In the genomic region with DNA sequence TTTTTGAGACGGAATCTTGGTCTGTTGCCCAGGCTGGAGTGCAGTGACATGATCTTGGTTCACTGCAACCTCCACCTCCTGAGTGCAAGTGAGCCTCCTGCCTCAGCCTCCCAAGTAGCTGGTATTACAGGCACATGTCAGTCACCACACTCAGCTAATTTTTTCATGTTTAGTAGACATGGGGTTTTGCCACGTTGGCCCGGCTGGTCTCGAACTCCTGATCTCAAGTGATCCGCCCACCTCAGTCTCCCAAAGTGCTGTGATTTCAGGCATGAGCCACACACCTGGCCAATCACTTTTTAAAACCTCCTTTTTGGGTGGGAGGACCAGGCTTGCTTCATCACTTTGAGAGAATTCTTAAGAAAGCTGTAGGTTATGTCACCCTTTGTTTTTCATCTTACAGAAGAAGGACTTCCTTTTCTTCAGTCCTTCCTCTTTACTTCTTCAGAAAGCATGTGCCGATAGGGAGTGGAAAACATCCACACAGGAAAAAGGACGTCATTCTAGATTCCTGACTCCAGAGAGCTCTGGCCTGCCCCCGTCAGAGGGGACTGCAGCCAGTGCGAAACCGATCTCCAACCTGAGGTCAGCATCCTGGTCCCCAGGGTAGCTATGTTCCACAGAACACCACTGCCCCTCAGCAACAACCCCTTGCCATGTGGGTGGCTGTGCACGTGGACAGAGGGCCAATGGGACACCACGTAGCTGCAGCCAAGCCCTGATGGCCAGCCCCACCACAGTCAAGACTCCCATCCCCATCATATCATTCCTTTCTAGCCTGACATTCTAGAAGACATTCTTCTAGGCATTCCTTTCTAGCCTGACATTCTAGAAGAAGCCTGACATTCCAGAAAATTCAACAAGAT, we compare ENCODE assay signal across 1 cellular context.
TF ChIP-seq lines count a peak whose summit lies in the region.

No MANE protein-coding gene starts in this region.

TF ChIP-seq in HEK293, 187 proteins besides CTCF, POLR2A, EP300 and RAD21 (continued from another document):
- TF ChIP-seq ZNF692 (tag by site-specific recombination; IDR thresholded peaks at IDR 0.05), result no peak
- TF ChIP-seq ZNF341 (tag by site-specific recombination; IDR thresholded peaks at IDR 0.05; ENCODE audit: low read depth), result no peak
- no peak for TF ChIP-seq ZNF202 (tag by site-specific recombination; IDR thresholded peaks at IDR 0.05; ENCODE audit: borderline replicate concordance)
- no peak for TF ChIP-seq ZNF658 (tag by site-specific recombination; IDR thresholded peaks at IDR 0.05)
- TF ChIP-seq, protein P1, sequence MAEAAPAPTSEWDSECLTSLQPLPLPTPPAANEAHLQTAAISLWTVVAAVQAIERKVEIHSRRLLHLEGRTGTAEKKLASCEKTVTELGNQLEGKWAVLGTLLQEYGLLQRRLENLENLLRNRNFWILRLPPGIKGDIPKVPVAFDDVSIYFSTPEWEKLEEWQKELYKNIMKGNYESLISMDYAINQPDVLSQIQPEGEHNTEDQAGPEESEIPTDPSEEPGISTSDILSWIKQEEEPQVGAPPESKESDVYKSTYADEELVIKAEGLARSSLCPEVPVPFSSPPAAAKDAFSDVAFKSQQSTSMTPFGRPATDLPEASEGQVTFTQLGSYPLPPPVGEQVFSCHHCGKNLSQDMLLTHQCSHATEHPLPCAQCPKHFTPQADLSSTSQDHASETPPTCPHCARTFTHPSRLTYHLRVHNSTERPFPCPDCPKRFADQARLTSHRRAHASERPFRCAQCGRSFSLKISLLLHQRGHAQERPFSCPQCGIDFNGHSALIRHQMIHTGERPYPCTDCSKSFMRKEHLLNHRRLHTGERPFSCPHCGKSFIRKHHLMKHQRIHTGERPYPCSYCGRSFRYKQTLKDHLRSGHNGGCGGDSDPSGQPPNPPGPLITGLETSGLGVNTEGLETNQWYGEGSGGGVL (tag by site-specific recombination; IDR thresholded peaks at IDR 0.05), result no peak
- TF ChIP-seq ZFHX2 (tag by site-specific recombination; conservative IDR thresholded peaks at IDR 0.05), result peak; percentile 42; the same call in 1 of the 2 replicates
